In the genomic region with DNA sequence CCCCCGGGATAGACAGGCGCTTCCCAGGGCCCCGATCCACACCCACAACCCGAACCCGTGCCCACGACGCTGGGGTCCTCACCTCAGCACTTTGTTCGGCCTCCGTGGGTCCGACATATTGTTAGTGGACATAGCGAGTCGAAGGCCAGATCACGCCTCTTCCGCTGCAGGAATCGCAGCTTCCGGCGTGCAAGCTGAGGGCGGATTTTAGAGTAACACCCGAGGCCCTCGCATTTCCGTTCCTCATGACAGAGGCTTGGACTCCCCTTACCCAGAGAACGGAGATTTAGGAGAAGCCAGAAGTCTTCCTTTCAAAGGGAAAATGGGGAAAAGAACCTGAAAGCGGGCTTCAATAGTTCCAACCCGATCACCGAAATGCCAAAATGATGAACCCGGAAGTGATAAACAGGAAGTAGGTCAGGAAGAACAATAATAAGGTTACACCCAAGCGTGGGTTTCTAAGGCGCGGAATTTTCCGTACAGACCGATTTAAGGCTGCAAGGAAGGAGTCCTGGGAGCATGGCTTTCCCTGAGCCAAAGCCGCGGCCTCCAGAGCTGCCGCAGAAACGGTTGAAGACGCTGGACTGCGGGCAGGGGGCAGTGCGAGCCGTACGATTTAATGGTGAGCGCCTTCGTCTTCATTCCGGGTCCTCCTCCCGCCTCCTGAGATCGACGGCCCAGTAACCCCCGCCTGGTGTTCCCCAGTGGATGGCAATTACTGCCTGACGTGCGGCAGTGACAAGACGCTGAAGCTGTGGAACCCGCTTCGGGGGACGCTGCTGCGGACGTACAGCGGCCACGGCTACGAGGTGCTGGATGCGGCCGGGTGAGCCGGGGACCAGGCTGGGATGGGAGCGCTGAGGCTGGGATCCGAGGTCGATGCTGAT, we compare ENCODE assay signal across 8 cellular contexts. TPM values are rescaled to one million over a fixed set of nuclear protein-coding genes. Genes with fewer than 3 reads are reported as not detected.
DNase-seq lines count a peak whose midpoint lies in the region; ATAC-seq and TF ChIP-seq lines count a peak whose summit lies in the region.

No MANE protein-coding gene starts in this region.

- intact Hi-C loops in right lobe of liver (cut with DNase I): loop anchor here (5.0 to 10.0 kb wide), 2 partner anchors 105 to 107 kb away; no protein-coding TSS in a partner anchor

- DNase-seq in Caki2 (ENCODE audit: low read depth): peak; percentile 87
- DNase-seq in NCI-H748 (lab: John Stamatoyannopoulos, UW; ENCODE audit: unreplicated experiment): peak; percentile 75
- peak; percentile 77 to 82 for DNase-seq in activated CD4-positive, alpha-beta T cell treated with anti-CD3 and anti-CD28 coated beads, Interleukin-2, amount 50 U/mL, for 48 hours
- DNase-seq in right lobe of liver: peak; percentile 77 to 84 (median 83)
- peak; percentile 81 for DNase-seq in stimulated activated CD4-positive, alpha-beta T cell treated with anti-CD3 and anti-CD28 coated beads, Interleukin-4, amount 100 ng/mL, for 24 hours

- peak; percentile 5 for TF ChIP-seq POLR2A in right lobe of liver (IDR thresholded peaks at IDR 0.05)

- H3K27me3 ChIP-seq in duodenal mucosa (ENCODE audit: control insufficient read depth in 1 of 2, insufficient read depth in 2 of 2, low read length in 2 of 2) (no peaks in the 10 kb centered on the region), right lobe of liver (no peaks in the 10 kb centered on the region)

- H3K9me3 ChIP-seq in duodenal mucosa (ENCODE audit: control insufficient read depth in 1 of 2, low read length in 2 of 2) (no peaks in the 10 kb centered on the region), right lobe of liver (no peaks in the 10 kb centered on the region)

- peaks cover 37 to 49% of the 10 kb centered on the region in 2 donors for H3K4me1 ChIP-seq in duodenal mucosa (ENCODE audit: control insufficient read depth in 1 of 2, insufficient read depth in 2 of 2, low read length in 2 of 2)
- H3K4me1 ChIP-seq in right lobe of liver: peaks cover 0 to 28% (median 12%) of the 10 kb centered on the region in 4 donors

- peak overlapping the region; percentile 85 to 99 for H3K4me3 ChIP-seq in duodenal mucosa (ENCODE audit: low read depth in 1 of 2, low read length in 2 of 2)
- peak overlapping the region; percentile 55 to 83 (median 63) for H3K4me3 ChIP-seq in right lobe of liver

- in situ Hi-C loops in Caki2 (cut with HindIII; ENCODE audit: low pct_unique_long_range_greater_than_20kb, low sequenced_read_pairs): no loop called here

- no peak for TF ChIP-seq CTCF in right lobe of liver (IDR thresholded peaks at IDR 0.05)

- peak overlapping the region; percentile 90 to 96 for H3K9ac ChIP-seq in duodenal mucosa (ENCODE audit: low read depth in 1 of 2, low read length in 2 of 2)

- H3K27ac ChIP-seq in duodenal mucosa (ENCODE audit: low read depth, low read length): peak overlapping the region; percentile 93
- peak overlapping the region; percentile 86 to 96 (median 93) for H3K27ac ChIP-seq in right lobe of liver

- 0% methylated on average over 23 of the region's 64 CpGs for WGBS in right lobe of liver (ENCODE audit: insufficient coverage, low coverage, low lambda C conversion rate, missing lambda C conversion rate)

- ATAC-seq in HG02943 (IDR thresholded peaks at IDR 0.05; ENCODE audit: low read depth, unreplicated experiment) (peak; percentile 41), right lobe of liver (peak; percentile 69 to 78 (median 72)), HG03045 (IDR thresholded peaks at IDR 0.05; ENCODE audit: unreplicated experiment) (no peak)

- H3K36me3 ChIP-seq in duodenal mucosa (ENCODE audit: control insufficient read depth in 1 of 2, insufficient read depth in 2 of 2, low read length in 2 of 2) (peaks cover 19 to 21% of the 10 kb centered on the region in 2 donors), right lobe of liver (peaks cover 0 to 19% (median 5%) of the 10 kb centered on the region in 4 donors)

RNA-seq across cellular contexts. Expression of gene WDR83, which starts 2.9 kb away (rescaled TPM):
- total RNA-seq in Caki2 (2014; rRNA removed; shearing (Covaris generic); ENCODE audit: low replicate concordance): 20.6 and 22.6 TPM in 2 replicates
- total RNA-seq in right lobe of liver: 1 to 10 TPM; 2.5 to 6.2 (median 4.2) TPM

RNA-seq across cellular contexts. Expression of gene MAN2B1, which starts 3.0 kb away (rescaled TPM):
- 72.5 and 82.9 TPM in 2 replicates for total RNA-seq in Caki2 (2014; rRNA removed; shearing (Covaris generic); ENCODE audit: low replicate concordance)
- 10 to 100 TPM; 32.7 to 76.5 (median 53.6) TPM for total RNA-seq in right lobe of liver

RNA-seq across cellular contexts. Expression of gene DHPS, which starts 12.2 kb away (rescaled TPM):
- 93.6 and 111 TPM in 2 replicates for total RNA-seq in Caki2 (2014; rRNA removed; shearing (Covaris generic); ENCODE audit: low replicate concordance)
- total RNA-seq in right lobe of liver: 10 to 100 TPM; 29.5 to 60.5 (median 45.8) TPM

RNA-seq across cellular contexts. Expression of gene GNG14, which starts 18.3 kb away (rescaled TPM):
- not detected in 2 replicates for total RNA-seq in Caki2 (2014; rRNA removed; shearing (Covaris generic); ENCODE audit: low replicate concordance)
- total RNA-seq in right lobe of liver: not detected

RNA-seq across cellular contexts. Expression of gene FBXW9, which starts 26.9 kb away (rescaled TPM):
- 43.4 and 44.8 TPM in 2 replicates for total RNA-seq in Caki2 (2014; rRNA removed; shearing (Covaris generic); ENCODE audit: low replicate concordance)
- total RNA-seq in right lobe of liver: 1 to 10 TPM; 1.6 to 4.9 (median 2.6) TPM
